In the genomic region with DNA sequence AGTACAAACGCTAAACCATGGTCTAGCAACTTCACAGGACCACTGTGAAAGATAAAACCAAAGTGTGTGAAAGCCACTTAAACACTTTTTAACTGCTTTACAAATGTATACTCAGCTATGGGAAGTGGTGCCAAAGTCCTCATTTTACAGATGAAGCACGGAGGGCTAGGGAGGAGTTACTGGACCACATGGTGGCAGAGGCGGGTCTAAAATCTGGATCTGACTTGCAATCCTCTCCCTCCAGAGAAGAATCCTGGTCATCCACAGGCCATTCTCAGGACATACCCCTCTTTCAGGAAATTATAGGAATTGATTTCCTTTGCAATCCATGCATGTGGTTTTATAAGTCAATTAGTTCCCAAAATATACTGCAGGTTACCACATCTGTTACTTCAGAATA, we compare ENCODE assay signal across 1 cellular context.
TF ChIP-seq lines count a peak whose summit lies in the region.

No MANE protein-coding gene starts in this region.

TF ChIP-seq in HepG2, 621 proteins besides CTCF, POLR2A, EP300 and RAD21 (continued from another document):
- TF ChIP-seq, protein P1, sequence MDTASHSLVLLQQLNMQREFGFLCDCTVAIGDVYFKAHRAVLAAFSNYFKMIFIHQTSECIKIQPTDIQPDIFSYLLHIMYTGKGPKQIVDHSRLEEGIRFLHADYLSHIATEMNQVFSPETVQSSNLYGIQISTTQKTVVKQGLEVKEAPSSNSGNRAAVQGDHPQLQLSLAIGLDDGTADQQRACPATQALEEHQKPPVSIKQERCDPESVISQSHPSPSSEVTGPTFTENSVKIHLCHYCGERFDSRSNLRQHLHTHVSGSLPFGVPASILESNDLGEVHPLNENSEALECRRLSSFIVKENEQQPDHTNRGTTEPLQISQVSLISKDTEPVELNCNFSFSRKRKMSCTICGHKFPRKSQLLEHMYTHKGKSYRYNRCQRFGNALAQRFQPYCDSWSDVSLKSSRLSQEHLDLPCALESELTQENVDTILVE (CRISPR knock-in tag; IDR thresholded peaks at IDR 0.05), result no peak
- TF ChIP-seq, protein P2, sequence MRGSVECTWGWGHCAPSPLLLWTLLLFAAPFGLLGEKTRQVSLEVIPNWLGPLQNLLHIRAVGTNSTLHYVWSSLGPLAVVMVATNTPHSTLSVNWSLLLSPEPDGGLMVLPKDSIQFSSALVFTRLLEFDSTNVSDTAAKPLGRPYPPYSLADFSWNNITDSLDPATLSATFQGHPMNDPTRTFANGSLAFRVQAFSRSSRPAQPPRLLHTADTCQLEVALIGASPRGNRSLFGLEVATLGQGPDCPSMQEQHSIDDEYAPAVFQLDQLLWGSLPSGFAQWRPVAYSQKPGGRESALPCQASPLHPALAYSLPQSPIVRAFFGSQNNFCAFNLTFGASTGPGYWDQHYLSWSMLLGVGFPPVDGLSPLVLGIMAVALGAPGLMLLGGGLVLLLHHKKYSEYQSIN (CRISPR knock-in tag; IDR thresholded peaks at IDR 0.05; ENCODE audit: borderline replicate concordance), result no peak
- TF ChIP-seq ZNF772 (CRISPR knock-in tag; IDR thresholded peaks at IDR 0.05) (no peak), FOXA3 (CRISPR knock-in tag; IDR thresholded peaks at IDR 0.05) (no peak), GTF3A (CRISPR knock-in tag; conservative IDR thresholded peaks at IDR 0.05) (no peak), HOXA7 (CRISPR knock-in tag; IDR thresholded peaks at IDR 0.05) (no peak), NPAS2 (CRISPR knock-in tag; IDR thresholded peaks at IDR 0.05; ENCODE audit: borderline replicate concordance) (no peak), ZNF143 (CRISPR knock-in tag; IDR thresholded peaks at IDR 0.05) (no peak), GABPB1 (CRISPR knock-in tag; IDR thresholded peaks at IDR 0.05) (no peak), ZSCAN20 (CRISPR knock-in tag; IDR thresholded peaks at IDR 0.05; ENCODE audit: borderline replicate concordance) (no peak)
- TF ChIP-seq, protein P3, sequence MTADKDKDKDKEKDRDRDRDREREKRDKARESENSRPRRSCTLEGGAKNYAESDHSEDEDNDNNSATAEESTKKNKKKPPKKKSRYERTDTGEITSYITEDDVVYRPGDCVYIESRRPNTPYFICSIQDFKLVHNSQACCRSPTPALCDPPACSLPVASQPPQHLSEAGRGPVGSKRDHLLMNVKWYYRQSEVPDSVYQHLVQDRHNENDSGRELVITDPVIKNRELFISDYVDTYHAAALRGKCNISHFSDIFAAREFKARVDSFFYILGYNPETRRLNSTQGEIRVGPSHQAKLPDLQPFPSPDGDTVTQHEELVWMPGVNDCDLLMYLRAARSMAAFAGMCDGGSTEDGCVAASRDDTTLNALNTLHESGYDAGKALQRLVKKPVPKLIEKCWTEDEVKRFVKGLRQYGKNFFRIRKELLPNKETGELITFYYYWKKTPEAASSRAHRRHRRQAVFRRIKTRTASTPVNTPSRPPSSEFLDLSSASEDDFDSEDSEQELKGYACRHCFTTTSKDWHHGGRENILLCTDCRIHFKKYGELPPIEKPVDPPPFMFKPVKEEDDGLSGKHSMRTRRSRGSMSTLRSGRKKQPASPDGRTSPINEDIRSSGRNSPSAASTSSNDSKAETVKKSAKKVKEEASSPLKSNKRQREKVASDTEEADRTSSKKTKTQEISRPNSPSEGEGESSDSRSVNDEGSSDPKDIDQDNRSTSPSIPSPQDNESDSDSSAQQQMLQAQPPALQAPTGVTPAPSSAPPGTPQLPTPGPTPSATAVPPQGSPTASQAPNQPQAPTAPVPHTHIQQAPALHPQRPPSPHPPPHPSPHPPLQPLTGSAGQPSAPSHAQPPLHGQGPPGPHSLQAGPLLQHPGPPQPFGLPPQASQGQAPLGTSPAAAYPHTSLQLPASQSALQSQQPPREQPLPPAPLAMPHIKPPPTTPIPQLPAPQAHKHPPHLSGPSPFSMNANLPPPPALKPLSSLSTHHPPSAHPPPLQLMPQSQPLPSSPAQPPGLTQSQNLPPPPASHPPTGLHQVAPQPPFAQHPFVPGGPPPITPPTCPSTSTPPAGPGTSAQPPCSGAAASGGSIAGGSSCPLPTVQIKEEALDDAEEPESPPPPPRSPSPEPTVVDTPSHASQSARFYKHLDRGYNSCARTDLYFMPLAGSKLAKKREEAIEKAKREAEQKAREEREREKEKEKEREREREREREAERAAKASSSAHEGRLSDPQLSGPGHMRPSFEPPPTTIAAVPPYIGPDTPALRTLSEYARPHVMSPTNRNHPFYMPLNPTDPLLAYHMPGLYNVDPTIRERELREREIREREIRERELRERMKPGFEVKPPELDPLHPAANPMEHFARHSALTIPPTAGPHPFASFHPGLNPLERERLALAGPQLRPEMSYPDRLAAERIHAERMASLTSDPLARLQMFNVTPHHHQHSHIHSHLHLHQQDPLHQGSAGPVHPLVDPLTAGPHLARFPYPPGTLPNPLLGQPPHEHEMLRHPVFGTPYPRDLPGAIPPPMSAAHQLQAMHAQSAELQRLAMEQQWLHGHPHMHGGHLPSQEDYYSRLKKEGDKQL (CRISPR knock-in tag; IDR thresholded peaks at IDR 0.05; ENCODE audit: low read depth), result no peak
